In the genomic region with DNA sequence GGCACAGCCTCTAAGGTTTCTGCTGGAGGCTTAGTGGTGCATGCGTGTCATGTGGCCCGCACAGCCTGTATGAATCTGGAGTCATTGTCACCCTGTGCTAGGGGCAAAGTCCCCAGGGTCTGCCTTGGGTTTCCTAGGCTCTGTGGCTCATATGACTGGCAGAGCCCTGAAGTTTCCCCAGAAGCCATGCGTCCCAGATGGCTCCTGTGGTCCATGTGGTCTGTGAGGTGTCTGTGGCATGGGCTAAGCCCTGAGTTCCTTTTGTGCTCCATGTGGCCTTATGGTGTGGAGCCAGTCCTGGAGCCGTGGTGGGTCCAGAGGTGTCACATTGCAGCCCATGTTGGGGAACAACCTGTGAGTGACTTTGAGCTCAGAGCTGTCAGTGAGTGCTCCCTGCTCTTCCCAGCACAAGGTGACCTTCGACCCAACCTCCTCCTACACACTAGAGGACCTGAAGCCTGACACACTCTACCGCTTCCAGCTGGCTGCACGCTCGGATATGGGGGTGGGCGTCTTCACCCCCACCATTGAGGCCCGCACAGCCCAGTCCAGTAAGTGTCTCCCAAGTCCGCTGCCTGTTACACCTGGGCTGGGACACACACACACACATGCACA, we compare ENCODE assay signal across 22 cellular contexts. TPM values are rescaled to one million over a fixed set of nuclear protein-coding genes. Genes with fewer than 3 reads are reported as not detected.
DNase-seq lines count a peak whose midpoint lies in the region; ATAC-seq, FAIRE-seq and TF ChIP-seq lines count a peak whose summit lies in the region.
"Had no signal": no experiment of that assay in that cellular context is flagged by ENCODE, and none has a peak within 500 bp of the region (broad histone marks: within the 10 kb centered on the region; RNA-seq: fewer than 3 reads in every experiment).

No MANE protein-coding gene starts in this region.

- H3K36me3 ChIP-seq in bronchial epithelial cell (ENCODE audit: control insufficient read depth, insufficient read depth, low read length) = peaks cover 60% of the 10 kb centered on the region
- peaks cover 37 to 60% of the 10 kb centered on the region in 2 experiments for H3K36me3 ChIP-seq in HepG2 (replicated peaks in 1 of 2; ENCODE audit: control insufficient read depth in 1 of 2, insufficient read depth in 2 of 2, low read length in 2 of 2)
- peaks cover 59 to 70% of the 10 kb centered on the region in 2 donors for H3K36me3 ChIP-seq in neuronal stem cell (replicated peaks in 1 of 2; ENCODE audit: control insufficient read depth in 2 of 2, insufficient read depth in 2 of 2, low read length in 2 of 2)
- H3K36me3 ChIP-seq in SJCRH30 = peaks cover 26% of the 10 kb centered on the region
- H3K36me3 ChIP-seq: BE2C had no signal

- DNase-seq in bronchial epithelial cell (ENCODE audit: low read depth) (no peak), HepG2 (ENCODE audit: low spot score) (no peak), neuronal stem cell (ENCODE audit: low spot score) (no peak), SJCRH30 (no peak), NCI-H2171 (lab: John Stamatoyannopoulos, UW) (no peak), Right ventricle myocardium inferior (ENCODE audit: missing footprints) (no peak)
- DNase-seq: ACHN; BE2C; C1 segment of cervical spinal cord; CD4-positive, CD25-positive, alpha-beta regulatory T cell; CD8-positive, alpha-beta memory T cell; COR-L47; DMS 273 treated with DMSO at 0.1 percent for 48 hours; DMS53; HCEC 1CT; IMR-90 had no signal

- no peaks in the 10 kb centered on the region for H3K79me2 ChIP-seq in HepG2 (ENCODE audit: insufficient read depth, low read length)

- FAIRE-seq in bronchial epithelial cell (lab: Jason Lieb, UNC) = peak; percentile 85
- no peak for FAIRE-seq in HepG2 (lab: Jason Lieb, UNC)
- FAIRE-seq: A204.1, G401.6, GM12891, GM19239, H54 had no signal

- no peak overlapping the region for H2BK12ac ChIP-seq in neuronal stem cell (ENCODE audit: low read length)

- H2AK5ac ChIP-seq in neuronal stem cell (ENCODE audit: low read depth, low read length) = no peak overlapping the region

- H3K27ac ChIP-seq in HepG2 (ENCODE audit: extremely low read length, insufficient read depth, low read length) (no peak overlapping the region), neuronal stem cell (replicated peaks; ENCODE audit: low read length) (no peak overlapping the region), SJCRH30 (no peak overlapping the region)
- H3K27ac ChIP-seq: HL-60 had no signal

- no peak overlapping the region for H4K8ac ChIP-seq in neuronal stem cell (ENCODE audit: low read depth, low read length)

- H3K23ac ChIP-seq in neuronal stem cell (ENCODE audit: low read depth, low read length, poor library complexity) = peak overlapping the region; percentile 59

- TF ChIP-seq CTCF in bronchial epithelial cell (IDR thresholded peaks at IDR 0.05; ENCODE audit: insufficient read depth, low read length, severe bottlenecking) (no peak), HepG2 (CRISPR knock-in tag; IDR thresholded peaks at IDR 0.05) (no peak)

- no peak overlapping the region for H3K9ac ChIP-seq in HepG2 (ENCODE audit: insufficient read depth, low read depth, low read length)
- no peak overlapping the region for H3K9ac ChIP-seq in neuronal stem cell (ENCODE audit: low read depth, low read length, poor library complexity)

- in situ Hi-C loops in HepG2 (cut with HindIII; ENCODE audit: extremely low pct_ligation_motif_present, low pct_unique_long_range_greater_than_20kb) = no loop called here

- no peak overlapping the region for H2BK120ac ChIP-seq in neuronal stem cell (ENCODE audit: low read depth, low read length)

- H3K79me1 ChIP-seq in neuronal stem cell (ENCODE audit: low read depth, low read length) = peaks cover 11% of the 10 kb centered on the region

- BruUV-seq in HepG2 (replicated peaks; lab: Mats Ljungman, UMichigan) = no TSS peak

- H3K4me1 ChIP-seq in HepG2 (ENCODE audit: insufficient read depth, low read length) = no peaks in the 10 kb centered on the region
- no peaks in the 10 kb centered on the region for H3K4me1 ChIP-seq in neuronal stem cell (ENCODE audit: control insufficient read depth in 2 of 2, insufficient read depth in 1 of 2, low read depth in 1 of 2, low read length in 2 of 2)
- no peaks in the 10 kb centered on the region for H3K4me1 ChIP-seq in SJCRH30
- H3K4me1 ChIP-seq: BE2C had no signal

- peaks cover 7% of the 10 kb centered on the region; the same call in 1 of the 2 replicates for H4K20me1 ChIP-seq in HepG2 (ENCODE audit: insufficient read depth, low read length)

- H3K9me3 ChIP-seq in HepG2 (ENCODE audit: low read length) (no peaks in the 10 kb centered on the region), neuronal stem cell (replicated peaks in 1 of 2; ENCODE audit: control insufficient read depth in 2 of 2, insufficient read depth in 1 of 2, low read depth in 1 of 2, low read length in 2 of 2) (no peaks in the 10 kb centered on the region), SJCRH30 (replicated peaks) (no peaks in the 10 kb centered on the region)
- H3K9me3 ChIP-seq: BE2C had no signal

- POLR2A ChIA-PET in HepG2 (lab: Yijun Ruan, JAX) = no interaction called here

- no peak overlapping the region for H2BK15ac ChIP-seq in neuronal stem cell (ENCODE audit: low read length)

- TF ChIP-seq EP300 in HepG2 (IDR thresholded peaks at IDR 0.05; ENCODE audit: low read depth in 2 of 2, low read length in 2 of 2) (no peak), HepG2 (CRISPR knock-in tag; IDR thresholded peaks at IDR 0.05; ENCODE audit: borderline replicate concordance) (no peak)

- intact Hi-C loops in HepG2 (cut with micrococcal nuclease; ENCODE audit: unreplicated experiment) = no loop called here
- intact Hi-C loops in Right ventricle myocardium inferior (cut with DNase I) = no loop called here

- H2BK5ac ChIP-seq in neuronal stem cell (ENCODE audit: low read length) = no peak overlapping the region

- CTCF ChIA-PET in HepG2 (lab: Yijun Ruan, JAX; ENCODE audit: low intra/inter-chr PET ratio, low total read pairs) = no interaction called here

- no peaks in the 10 kb centered on the region for H3K27me3 ChIP-seq in bronchial epithelial cell (ENCODE audit: control insufficient read depth, insufficient read depth, low read length)
- no peaks in the 10 kb centered on the region for H3K27me3 ChIP-seq in HepG2 (ENCODE audit: control insufficient read depth in 1 of 2, insufficient read depth in 2 of 2, low read length in 2 of 2)
- no peaks in the 10 kb centered on the region for H3K27me3 ChIP-seq in neuronal stem cell (ENCODE audit: control insufficient read depth in 3 of 3, insufficient read depth in 3 of 3, low read depth in 1 of 3, low read length in 3 of 3)
- H3K27me3 ChIP-seq in SJCRH30 = no peaks in the 10 kb centered on the region
- H3K27me3 ChIP-seq: BE2C had no signal

- H3K18ac ChIP-seq in neuronal stem cell (ENCODE audit: low read length) = no peak overlapping the region

- 93% methylated on average over 8 of the region's 11 CpGs for WGBS in HepG2 (ENCODE audit: low lambda C conversion rate)
- no CpG with 5 or more reads among the region's 11 CpGs for WGBS in neuronal stem cell (ENCODE audit: extremely low coverage in 2 of 2, insufficient read length in 2 of 2, insufficient replicate concordance in 1 of 2), 2 donors

- no peak overlapping the region for H3K4ac ChIP-seq in neuronal stem cell (ENCODE audit: low read length)

- H4K91ac ChIP-seq in neuronal stem cell (ENCODE audit: low read depth, low read length, poor library complexity) = no peak overlapping the region

- no peak overlapping the region for H3K4me3 ChIP-seq in bronchial epithelial cell (ENCODE audit: low read depth, low read length)
- no peak overlapping the region for H3K4me3 ChIP-seq in HepG2 (replicated peaks in 1 of 3; ENCODE audit: insufficient read depth in 1 of 3, low read depth in 2 of 3, low read length in 3 of 3)
- no peak overlapping the region for H3K4me3 ChIP-seq in neuronal stem cell (ENCODE audit: low read length in 2 of 2)
- H3K4me3 ChIP-seq in SJCRH30 = no peak overlapping the region

- no peak overlapping the region for H3K14ac ChIP-seq in neuronal stem cell (ENCODE audit: low read length)

- H2AFZ ChIP-seq in HepG2 (ENCODE audit: low read length) = no peak overlapping the region
- H2AFZ ChIP-seq in neuronal stem cell (ENCODE audit: low read length) = no peak overlapping the region

- H3K4me2 ChIP-seq in HepG2 (ENCODE audit: low read depth, low read length) (no peak overlapping the region), neuronal stem cell (ENCODE audit: insufficient read depth, low read length, poor library complexity, severe bottlenecking) (no peak overlapping the region)

- ATAC-seq in HepG2 (no peak), Right ventricle myocardium inferior (no peak)

- no peak for TF ChIP-seq RAD21 in HepG2 (CRISPR knock-in tag; IDR thresholded peaks at IDR 0.05)

- TF ChIP-seq POLR2A in HepG2 (IDR thresholded peaks at IDR 0.05; ENCODE audit: insufficient read depth in 1 of 2, low read depth in 2 of 2, low read length in 2 of 2) = no peak

RNA-seq across cellular contexts. Expression of a gene that starts 57.8 kb away (rescaled TPM):
- total RNA-seq in bronchial epithelial cell (34.5 and 37.4 TPM in 2 replicates), HepG2 (2016; rRNA removed; fragmentation: Illumina TruSeq; extraction: Trizol) (20.9 and 27.4 TPM in 2 replicates), Right ventricle myocardium inferior (15.2 TPM)
- 2.7 and 3.3 TPM in 2 replicates for total RNA-seq in HepG2 (2016; cell fraction: cytosol; rRNA removed; fragmentation: Illumina TruSeq; extraction: Trizol; ENCODE audit: low read depth)
- total RNA-seq in HepG2 (2016; cell fraction: insoluble cytoplasmic fraction; rRNA removed; fragmentation: Illumina TruSeq; extraction: Trizol) = 21.8 and 25.6 TPM in 2 replicates
- 7.4 and 7.7 TPM in 2 replicates for total RNA-seq in HepG2 (2016; cell fraction: membrane; rRNA removed; fragmentation: Illumina TruSeq; extraction: Trizol)
- 17.4 and 18.8 TPM in 2 replicates for total RNA-seq in HepG2 (2016; cell fraction: nucleus; rRNA removed; fragmentation: Illumina TruSeq; extraction: Trizol)
- 8.7 and 9.7 TPM in 2 replicates for polyA plus RNA-seq in HepG2 (2011; rRNA removed)
- polyA plus RNA-seq in HepG2 (2011; cell fraction: cytosol; rRNA removed) = 5.2 and 7.2 TPM in 2 replicates
- 7.6 and 9.7 TPM in 2 replicates for polyA plus RNA-seq in HepG2 (2011; cell fraction: nucleus; rRNA removed)
- polyA plus RNA-seq in HepG2 (2012) = 8.7 and 12.1 TPM in 2 replicates
- 0.76 and 0.90 TPM in 2 replicates for polyA plus RNA-seq in HepG2 (2016; cell fraction: cytosol; fragmentation: Illumina TruSeq; extraction: Trizol; ENCODE audit: low read depth)
- 15.7 and 20.7 TPM in 2 replicates for polyA plus RNA-seq in HepG2 (2016; cell fraction: insoluble cytoplasmic fraction; fragmentation: Illumina TruSeq; extraction: Trizol; ENCODE audit: low read depth)
- polyA plus RNA-seq in HepG2 (2016; cell fraction: membrane; fragmentation: Illumina TruSeq; extraction: Trizol; ENCODE audit: low read depth) = 2.3 and 2.4 TPM in 2 replicates
- 15.9 and 19.8 TPM in 2 replicates for polyA plus RNA-seq in HepG2 (2016; cell fraction: nucleus; fragmentation: Illumina TruSeq; extraction: Trizol; ENCODE audit: insufficient read depth, low read depth)
- polyA minus RNA-seq in HepG2 (2011; rRNA and poly(A)+ RNA removed; ENCODE audit: low replicate concordance) = 12.2 and 36.0 TPM in 2 replicates
- polyA minus RNA-seq in HepG2 (2011; cell fraction: cytosol; rRNA and poly(A)+ RNA removed) = 5.9 and 8.2 TPM in 2 replicates
- polyA minus RNA-seq in HepG2 (2011; cell fraction: nucleus; rRNA and poly(A)+ RNA removed) = 22.1 and 29.7 TPM in 2 replicates
- polyA plus RNA-seq in neuronal stem cell (2013, experiment 1 of 2) = 24.5 TPM
- 25.1 TPM for polyA plus RNA-seq in neuronal stem cell (2013, experiment 2 of 2)
- total RNA-seq in SJCRH30 (2014; rRNA removed; shearing (Covaris generic)) = 32.6 and 39.5 TPM in 2 replicates
